ENCODE assay signal across 21 cellular contexts in genomic region chr11:119041821-119042514, GRCh38. TPM values are rescaled to one million over a fixed set of nuclear protein-coding genes. Genes with fewer than 3 reads are reported as not detected.
A peak's percentile ranks its signal among the peaks of the same experiment; 100 is the strongest.
DNase-seq lines count a peak whose midpoint lies in the region; ATAC-seq, FAIRE-seq and TF ChIP-seq lines count a peak whose summit lies in the region.
"Had no signal": no experiment of that assay in that cellular context is flagged by ENCODE, and none has a peak within 500 bp of the region (broad histone marks: within the 10 kb centered on the region; RNA-seq: fewer than 3 reads in every experiment).

No MANE protein-coding gene starts in this region.

- peak; percentile 27 for FAIRE-seq in H54 (lab: Jason Lieb, UNC)
- FAIRE-seq: D721Med had no signal

- peaks cover 12% of the 10 kb centered on the region for H3K36me3 ChIP-seq in PC-3 (ENCODE audit: low read depth, low read length)
- peaks cover 10% of the 10 kb centered on the region for H3K36me3 ChIP-seq in iPS-15b (ENCODE audit: control insufficient read depth, insufficient read depth, low read length)
- H3K36me3 ChIP-seq: neural progenitor cell had no signal

- intact Hi-C loops in PC-3 (cut with micrococcal nuclease) = no loop called here

- CTCF ChIA-PET in PC-3 (lab: Charles Lee) = interaction anchor here (0.5 kb wide), 1 partner anchor 164 kb away, joined by 3 read pairs; the partner anchor contains the start of gene CBL

- no TSS peak for BruUV-seq in PC-3 (replicated peaks; lab: Mats Ljungman, UMichigan)

- DNase-seq in activated CD4-positive, CD25-positive, alpha-beta regulatory T cell treated with anti-CD3 and anti-CD28 coated beads, Interleukin-2, amount 50 U/mL, for 72 hours = no peak
- DNase-seq in H54 (ENCODE audit: insufficient read length, low spot score) (no peak), PC-3 (peak; percentile 32), Ammon's horn (ENCODE audit: low spot score) (no peak)
- no peak for DNase-seq in stimulated activated naive CD4-positive, alpha-beta T cell (lab: John Stamatoyannopoulos, UW)
- DNase-seq: activated CD8-positive, alpha-beta memory T cell treated with anti-CD3 and anti-CD28 coated beads, Interleukin-2, amount 50 U/mL, for 4 hours; GF-D8; midbrain; NCI-H187; NCI-H446; NK-92 treated with Interleukin-12 subunit alpha and Interleukin-12 subunit beta, amount 100 ng/mL, for 24 hours; thyroid gland had no signal

- H3K9ac ChIP-seq in PC-3 (ENCODE audit: low read length) (no peak overlapping the region), iPS-15b (ENCODE audit: low read depth, low read length) (peak overlapping the region; percentile 24)
- H3K9ac ChIP-seq: BLaER1, neural progenitor cell had no signal

- peak; percentile 55 to 68 for ATAC-seq in activated CD4-positive, CD25-positive, alpha-beta regulatory T cell treated with anti-CD3 and anti-CD28 coated beads, Interleukin-2, amount 50 U/mL, for 24 hours
- peak; percentile 47 for ATAC-seq in PC-3
- no peak for ATAC-seq in HG02759 (IDR thresholded peaks at IDR 0.05; ENCODE audit: unreplicated experiment)
- ATAC-seq: foreskin keratinocyte had no signal

- H3K4me3 ChIP-seq in PC-3 (ENCODE audit: low read length) (no peak overlapping the region), iPS-15b (ENCODE audit: low read depth, low read length) (no peak overlapping the region)
- H3K4me3 ChIP-seq: BLaER1, neural progenitor cell, thyroid gland had no signal

- H3K79me2 ChIP-seq in PC-3 (ENCODE audit: low read length) = no peaks in the 10 kb centered on the region

- H2AFZ ChIP-seq in PC-3 (ENCODE audit: low read length) = no peak overlapping the region
- H2AFZ ChIP-seq: neural progenitor cell had no signal

- H3K4me1 ChIP-seq in PC-3 (ENCODE audit: insufficient read depth, low read length) = no peaks in the 10 kb centered on the region
- H3K4me1 ChIP-seq in iPS-15b (ENCODE audit: control insufficient read depth, insufficient read depth, low read length) = peaks cover 9% of the 10 kb centered on the region
- H3K4me1 ChIP-seq: foreskin keratinocyte had no signal

- no peaks in the 10 kb centered on the region for H3K9me3 ChIP-seq in PC-3 (ENCODE audit: low read length)
- H3K9me3 ChIP-seq in iPS-15b (ENCODE audit: control insufficient read depth, insufficient read depth, low read length) = no peaks in the 10 kb centered on the region
- H3K9me3 ChIP-seq: BLaER1, thyroid gland had no signal

- no peaks in the 10 kb centered on the region for H3F3A ChIP-seq in PC-3 (ENCODE audit: low read length, unreplicated experiment)

- no peaks in the 10 kb centered on the region for H3K9me2 ChIP-seq in PC-3 (replicated peaks; ENCODE audit: low read length)

- H3K27ac ChIP-seq in PC-3 (ENCODE audit: low read length) = no peak overlapping the region
- H3K27ac ChIP-seq: BLaER1, epithelial cell of prostate, foreskin keratinocyte, neural progenitor cell, thyroid gland, VCaP had no signal

- TF ChIP-seq CTCF in PC-3 (conservative IDR thresholded peaks at IDR 0.05; ENCODE audit: low read depth, low read length) = no peak

- no peak overlapping the region for H3K4me2 ChIP-seq in PC-3 (ENCODE audit: low read length)
- H3K4me2 ChIP-seq: BLaER1, neural progenitor cell had no signal

- no peaks in the 10 kb centered on the region for H3K27me3 ChIP-seq in PC-3 (ENCODE audit: low read length)
- no peaks in the 10 kb centered on the region for H3K27me3 ChIP-seq in iPS-15b (ENCODE audit: control insufficient read depth, insufficient read depth, low read length)
- H3K27me3 ChIP-seq: BLaER1, foreskin keratinocyte, neural progenitor cell, thyroid gland had no signal

- TF ChIP-seq POLR2A in H54 (IDR thresholded peaks at IDR 0.05; ENCODE audit: low read depth, low read length) = no peak

- H4K20me1 ChIP-seq in PC-3 (ENCODE audit: low read length) = no peaks in the 10 kb centered on the region
- H4K20me1 ChIP-seq: BLaER1 had no signal

- POLR2A ChIA-PET in PC-3 (lab: Charles Lee; ENCODE audit: unreplicated experiment) = interaction anchor here (0.5 to 0.6 kb wide), 2 partner anchors 14 to 27 kb away, joined by 3 read pairs; no protein-coding TSS in a partner anchor

RNA-seq across cellular contexts. Expression of gene SLC37A4, which starts 11.3 kb away (rescaled TPM):
- total RNA-seq in PC-3 (2014; rRNA removed) = 31.4 and 35.4 TPM in 2 replicates

RNA-seq across cellular contexts. Expression of gene HYOU1, which starts 15.0 kb away (rescaled TPM):
- 168 and 208 TPM in 2 replicates for total RNA-seq in PC-3 (2014; rRNA removed)

RNA-seq across cellular contexts. Expression of gene TRAPPC4, which starts 23.4 kb away (rescaled TPM):
- 129 and 150 TPM in 2 replicates for total RNA-seq in PC-3 (2014; rRNA removed)

RNA-seq across cellular contexts. Expression of gene RPS25, which starts 23.8 kb away (rescaled TPM):
- 813 and 931 TPM in 2 replicates for total RNA-seq in PC-3 (2014; rRNA removed)

RNA-seq across cellular contexts. Expression of gene VPS11, which starts 25.6 kb away (rescaled TPM):
- 48.3 and 48.7 TPM in 2 replicates for total RNA-seq in PC-3 (2014; rRNA removed)
